ENCODE assay signal across 30 cellular contexts in genomic region chr2:69056071-69056470, GRCh38. TPM values are rescaled to one million over a fixed set of nuclear protein-coding genes. Genes with fewer than 3 reads are reported as not detected.
"Had no signal": no experiment of that assay in that cellular context is flagged by ENCODE, and none has a peak within 500 bp of the region (broad histone marks: within the 10 kb centered on the region; RNA-seq: fewer than 3 reads in every experiment).

No MANE protein-coding gene starts in this region.

- FAIRE-seq: K562, TTC549 had no signal

- H3K4me2 ChIP-seq: SK-N-SH had no signal

- H3K9ac ChIP-seq: SK-N-SH had no signal

- H3K27ac ChIP-seq: cardiac muscle cell, Peyer's patch, SJSA1 had no signal

- H3K9me3 ChIP-seq: ascending aorta, Peyer's patch had no signal

- H3K27me3 ChIP-seq: ascending aorta, cardiac muscle cell, Peyer's patch, SJSA1 had no signal

- H3K4me1 ChIP-seq: Peyer's patch, SJSA1 had no signal

- H3K36me3 ChIP-seq: ascending aorta, cardiac muscle cell, Peyer's patch had no signal

- DNase-seq: activated CD4-positive, alpha-beta memory T cell treated with anti-CD3 and anti-CD28 coated beads, Interleukin-2, amount 10 ng/mL, durations not matched to agents 7 days and 5 days; activated CD4-positive, alpha-beta T cell treated with anti-CD3 and anti-CD28 coated beads for 36 hours; activated CD8-positive, alpha-beta memory T cell treated with anti-CD3 and anti-CD28 coated beads for 24 hours; activated CD8-positive, alpha-beta memory T cell treated with anti-CD3 and anti-CD28 coated beads, Interleukin-2, amount 10 ng/mL, durations not matched to agents 7 days and 5 days; activated CD8-positive, alpha-beta memory T cell treated with anti-CD3 and anti-CD28 coated beads, Interleukin-2, amount 50 U/mL, for 48 hours; activated effector memory CD4-positive, alpha-beta T cell treated with Interleukin-2 at 50 U/mL for 16 hours; activated naive CD4-positive, alpha-beta T cell treated with anti-CD3 and anti-CD28 coated beads, Interleukin-2, amount 10 ng/mL, durations not matched to agents 7 days and 5 days; activated T-cell treated with anti-CD3 and anti-CD28 coated beads, Interleukin-2, amount 50 U/mL, for 48 hours; amygdala; NCI-H1048; NCI-H1105 treated with DMSO at 0.1 percent for 48 hours; NCI-H1436; NCI-H1694; NCI-H1930; NCI-H2081 treated with DMSO at 0.1 percent for 48 hours; NCI-H345; NCI-H524 treated with DMSO at 0.1 percent for 48 hours; NK-92 treated with Interleukin-12 subunit alpha and Interleukin-12 subunit beta, amount 100 ng/mL, for 24 hours; PC-3; Peyer's patch; RPMI8226; SHP77 treated with DMSO at 0.1 percent for 48 hours; SK-N-SH had no signal

- H3K4me3 ChIP-seq: ascending aorta, cardiac muscle cell, K562, Peyer's patch, SJSA1 had no signal

- ATAC-seq: activated CD4-positive, alpha-beta T cell treated with anti-CD3 and anti-CD28 coated beads for 36 hours; activated CD4-positive, CD25-positive, alpha-beta regulatory T cell treated with anti-CD3 and anti-CD28 coated beads, Interleukin-2, amount 50 U/mL, for 24 hours; activated CD8-positive, alpha-beta memory T cell treated with anti-CD3 and anti-CD28 coated beads, Interleukin-2, amount 10 ng/mL, durations not matched to agents 7 days and 5 days; K562; PC-3; WTC11 had no signal

RNA-seq across cellular contexts. Expression of gene ANTXR1, which starts 43.1 kb away (rescaled TPM):
- total RNA-seq: activated CD4-positive, alpha-beta memory T cell treated with anti-CD3 and anti-CD28 coated beads, Interleukin-2, amount 10 ng/mL, durations not matched to agents 7 days and 5 days had no signal
